3 cellular contexts compared by ENCODE assay signal in the genomic region with DNA sequence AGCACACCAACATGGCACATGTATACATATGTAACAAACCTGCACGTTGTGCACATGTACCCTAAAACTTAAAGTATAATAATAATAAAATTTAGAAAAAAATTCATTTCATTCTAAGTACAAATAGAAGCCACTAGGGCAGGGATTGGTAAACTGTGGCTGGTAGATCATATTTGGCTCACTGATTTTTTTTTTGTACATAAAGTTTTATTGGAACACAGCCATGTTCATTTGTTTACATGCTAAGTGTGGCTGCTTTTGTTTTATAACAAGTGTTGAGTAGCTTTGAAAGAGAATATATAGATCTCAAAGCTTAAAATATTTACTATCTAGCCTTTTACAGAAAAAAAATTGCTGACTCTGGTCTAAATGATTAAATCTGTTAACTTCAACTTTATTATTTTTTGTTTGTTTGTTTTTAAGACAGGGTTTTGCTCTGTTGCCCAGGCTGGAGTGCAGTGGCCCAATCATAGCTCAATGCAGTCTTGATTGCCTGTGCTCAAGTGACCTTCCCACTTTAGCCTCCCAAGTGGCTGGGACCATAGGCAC.
TF ChIP-seq lines count a peak whose summit lies in the region.

No MANE protein-coding gene starts in this region.

TF ChIP-seq in HepG2, 621 proteins besides CTCF, POLR2A, EP300 and RAD21:
- TF ChIP-seq MAFF (IDR thresholded peaks at IDR 0.05; ENCODE audit: low read depth, low read length) (peak; percentile 72), MAFK (conservative IDR thresholded peaks at IDR 0.05 in 1 of 2, IDR thresholded peaks at IDR 0.05 in 1 of 2; ENCODE audit: low read length in 2 of 2) (peak; percentile 59 to 84), KAT8 (CRISPR knock-in tag; IDR thresholded peaks at IDR 0.05) (no peak)

TF ChIP-seq in IMR-90, 13 proteins besides CTCF, POLR2A, EP300 and RAD21:
- no peak for TF ChIP-seq SMC3 (IDR thresholded peaks at IDR 0.05; ENCODE audit: low read depth, low read length)
- peak; percentile 79 for TF ChIP-seq MAFK (IDR thresholded peaks at IDR 0.05; ENCODE audit: low read depth, low read length)
- TF ChIP-seq BHLHE40 (IDR thresholded peaks at IDR 0.05; ENCODE audit: low read depth, low read length), result no peak

TF ChIP-seq in GM12878, 131 proteins besides CTCF, POLR2A, EP300 and RAD21:
- TF ChIP-seq, protein P1, sequence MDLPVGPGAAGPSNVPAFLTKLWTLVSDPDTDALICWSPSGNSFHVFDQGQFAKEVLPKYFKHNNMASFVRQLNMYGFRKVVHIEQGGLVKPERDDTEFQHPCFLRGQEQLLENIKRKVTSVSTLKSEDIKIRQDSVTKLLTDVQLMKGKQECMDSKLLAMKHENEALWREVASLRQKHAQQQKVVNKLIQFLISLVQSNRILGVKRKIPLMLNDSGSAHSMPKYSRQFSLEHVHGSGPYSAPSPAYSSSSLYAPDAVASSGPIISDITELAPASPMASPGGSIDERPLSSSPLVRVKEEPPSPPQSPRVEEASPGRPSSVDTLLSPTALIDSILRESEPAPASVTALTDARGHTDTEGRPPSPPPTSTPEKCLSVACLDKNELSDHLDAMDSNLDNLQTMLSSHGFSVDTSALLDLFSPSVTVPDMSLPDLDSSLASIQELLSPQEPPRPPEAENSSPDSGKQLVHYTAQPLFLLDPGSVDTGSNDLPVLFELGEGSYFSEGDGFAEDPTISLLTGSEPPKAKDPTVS (IDR thresholded peaks at IDR 0.05; ENCODE audit: low read depth, low read length), result no peak
- TF ChIP-seq, protein P2, sequence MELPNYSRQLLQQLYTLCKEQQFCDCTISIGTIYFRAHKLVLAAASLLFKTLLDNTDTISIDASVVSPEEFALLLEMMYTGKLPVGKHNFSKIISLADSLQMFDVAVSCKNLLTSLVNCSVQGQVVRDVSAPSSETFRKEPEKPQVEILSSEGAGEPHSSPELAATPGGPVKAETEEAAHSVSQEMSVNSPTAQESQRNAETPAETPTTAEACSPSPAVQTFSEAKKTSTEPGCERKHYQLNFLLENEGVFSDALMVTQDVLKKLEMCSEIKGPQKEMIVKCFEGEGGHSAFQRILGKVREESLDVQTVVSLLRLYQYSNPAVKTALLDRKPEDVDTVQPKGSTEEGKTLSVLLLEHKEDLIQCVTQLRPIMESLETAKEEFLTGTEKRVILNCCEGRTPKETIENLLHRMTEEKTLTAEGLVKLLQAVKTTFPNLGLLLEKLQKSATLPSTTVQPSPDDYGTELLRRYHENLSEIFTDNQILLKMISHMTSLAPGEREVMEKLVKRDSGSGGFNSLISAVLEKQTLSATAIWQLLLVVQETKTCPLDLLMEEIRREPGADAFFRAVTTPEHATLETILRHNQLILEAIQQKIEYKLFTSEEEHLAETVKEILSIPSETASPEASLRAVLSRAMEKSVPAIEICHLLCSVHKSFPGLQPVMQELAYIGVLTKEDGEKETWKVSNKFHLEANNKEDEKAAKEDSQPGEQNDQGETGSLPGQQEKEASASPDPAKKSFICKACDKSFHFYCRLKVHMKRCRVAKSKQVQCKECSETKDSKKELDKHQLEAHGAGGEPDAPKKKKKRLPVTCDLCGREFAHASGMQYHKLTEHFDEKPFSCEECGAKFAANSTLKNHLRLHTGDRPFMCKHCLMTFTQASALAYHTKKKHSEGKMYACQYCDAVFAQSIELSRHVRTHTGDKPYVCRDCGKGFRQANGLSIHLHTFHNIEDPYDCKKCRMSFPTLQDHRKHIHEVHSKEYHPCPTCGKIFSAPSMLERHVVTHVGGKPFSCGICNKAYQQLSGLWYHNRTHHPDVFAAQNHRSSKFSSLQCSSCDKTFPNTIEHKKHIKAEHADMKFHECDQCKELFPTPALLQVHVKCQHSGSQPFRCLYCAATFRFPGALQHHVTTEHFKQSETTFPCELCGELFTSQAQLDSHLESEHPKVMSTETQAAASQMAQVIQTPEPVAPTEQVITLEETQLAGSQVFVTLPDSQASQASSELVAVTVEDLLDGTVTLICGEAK (IDR thresholded peaks at IDR 0.05; ENCODE audit: borderline replicate concordance), result peak; percentile 68
TF ChIP-seq in GM12878: peak in this region for 1.
